In genomic region chr7:28065308-28065707, GRCh38 we compare ENCODE assay signal across 15 cellular contexts.
DNase-seq lines count a peak whose midpoint lies in the region; ATAC-seq and TF ChIP-seq lines count a peak whose summit lies in the region.
"Had no signal": no experiment of that assay in that cellular context is flagged by ENCODE, and none has a peak within 500 bp of the region (broad histone marks: within the 10 kb centered on the region; RNA-seq: fewer than 3 reads in every experiment).

No MANE protein-coding gene starts in this region.

- H3K4me3 Mint-ChIP-seq in MCF 10A (ENCODE audit: unreplicated experiment) (no peak overlapping the region), memory B cell (no peak overlapping the region), Caco-2 (ENCODE audit: unreplicated experiment) (no peak overlapping the region)
- H3K4me3 Mint-ChIP-seq: activated CD4-positive, alpha-beta memory T cell treated with anti-CD3 and anti-CD28 coated beads for 36 hours had no signal

- CTCF ChIA-PET in MCF 10A (lab: Yijun Ruan, JAX) (interaction anchor here (0.7 to 1.0 kb wide), 2 partner anchors 114 to 580 kb away, joined by 3 to 7 read pairs; no protein-coding TSS in a partner anchor), mammary epithelial cell (lab: Charles Lee; ENCODE audit: low non-redundant PET) (no interaction called here), Caco-2 (lab: Charles Lee) (interaction anchor here (1.8 kb wide), 1 partner anchor 13 kb away, joined by 4 read pairs; no protein-coding TSS in a partner anchor)

- H3K79me2 ChIP-seq in mammary epithelial cell (ENCODE audit: insufficient read depth, low read length), result peaks cover 7% of the 10 kb centered on the region

- DNase-seq in MCF 10A (ENCODE audit: unreplicated experiment) (peak; percentile 64), mammary epithelial cell (no peak), cardiac fibroblast (ENCODE audit: low read depth in 2 of 2) (peak; percentile 58 to 64), memory B cell (ENCODE audit: low spot score in 2 of 2) (no peak), GM19238 (ENCODE audit: insufficient read length, low spot score) (no peak), Caco-2 (no peak), superior temporal gyrus (ENCODE audit: extremely low spot score) (no peak)
- DNase-seq: activated CD4-positive, alpha-beta memory T cell treated with anti-CD3 and anti-CD28 coated beads for 36 hours; activated gamma-delta T cell treated with Interleukin-2 at 50 U/mL for 16 hours; DMS 273 treated with DMSO at 0.1 percent for 48 hours; MG63; NCI-H510A had no signal

- in situ Hi-C loops in mammary epithelial cell (cut with MboI; ENCODE audit: low sequenced_read_pairs in 2 of 2), result no loop called here

- TF ChIP-seq CTCF in MCF 10A (IDR thresholded peaks at IDR 0.05; ENCODE audit: unreplicated experiment), result no peak
- TF ChIP-seq CTCF in mammary epithelial cell (conservative IDR thresholded peaks at IDR 0.05 in 1 of 2, IDR thresholded peaks at IDR 0.05 in 1 of 2; ENCODE audit: extremely low read depth in 1 of 2, insufficient read depth in 1 of 2, low read depth in 1 of 2, low read length in 2 of 2), result no peak
- TF ChIP-seq CTCF in cardiac fibroblast (IDR thresholded peaks at IDR 0.05; ENCODE audit: low read depth, low read length), result no peak
- TF ChIP-seq CTCF in Caco-2 (IDR thresholded peaks at IDR 0.05; ENCODE audit: insufficient read depth in 1 of 2, low read depth in 1 of 2, low read length in 1 of 2, severe bottlenecking in 1 of 2, unreplicated experiment in 1 of 2), result no peak

- no peaks in the 10 kb centered on the region for H3K27me3 ChIP-seq in mammary epithelial cell (ENCODE audit: insufficient read depth, low read length)
- no peaks in the 10 kb centered on the region; the same call in 1 of the 2 replicates for H3K27me3 ChIP-seq in Caco-2 (replicated peaks; ENCODE audit: control insufficient read depth, insufficient read depth, low read length)
- H3K27me3 ChIP-seq: MG63 had no signal

- no peak for ATAC-seq in memory B cell (ENCODE audit: low read depth)

- intact Hi-C loops in MCF 10A (cut with micrococcal nuclease) (no loop called here), mammary epithelial cell (cut with micrococcal nuclease) (no loop called here), Caco-2 (cut with micrococcal nuclease; ENCODE audit: unreplicated experiment) (no loop called here)

- H3K4me1 ChIP-seq in mammary epithelial cell (ENCODE audit: insufficient read depth, low read length) (peaks cover 12% of the 10 kb centered on the region), urinary bladder (ENCODE audit: insufficient read depth) (no peaks in the 10 kb centered on the region), Caco-2 (no peaks in the 10 kb centered on the region)

- no peak overlapping the region for H2AFZ ChIP-seq in mammary epithelial cell (ENCODE audit: low read depth, low read length)

- H3K27ac Mint-ChIP-seq in MCF 10A (ENCODE audit: low read depth, unreplicated experiment) (peak overlapping the region; percentile 17), memory B cell (peak overlapping the region; percentile 25), Caco-2 (ENCODE audit: unreplicated experiment) (no peak overlapping the region)
- H3K27ac Mint-ChIP-seq: activated CD4-positive, alpha-beta memory T cell treated with anti-CD3 and anti-CD28 coated beads for 36 hours had no signal

- no peak overlapping the region for H3K9ac ChIP-seq in mammary epithelial cell (ENCODE audit: insufficient read depth, low read length)

- H3K4me2 ChIP-seq in mammary epithelial cell (ENCODE audit: insufficient read depth, low read depth, low read length), result no peak overlapping the region
- H3K4me2 ChIP-seq: smooth muscle cell had no signal

- H3K9me3 Mint-ChIP-seq in MCF 10A (ENCODE audit: unreplicated experiment), result no peaks in the 10 kb centered on the region
- H3K9me3 Mint-ChIP-seq in memory B cell, result no peaks in the 10 kb centered on the region
- no peaks in the 10 kb centered on the region for H3K9me3 Mint-ChIP-seq in Caco-2 (ENCODE audit: unreplicated experiment)
- H3K9me3 Mint-ChIP-seq: activated CD4-positive, alpha-beta memory T cell treated with anti-CD3 and anti-CD28 coated beads for 36 hours had no signal

- H3K27me3 Mint-ChIP-seq in MCF 10A (ENCODE audit: insufficient read depth, unreplicated experiment), result no peaks in the 10 kb centered on the region
- no peaks in the 10 kb centered on the region for H3K27me3 Mint-ChIP-seq in memory B cell
- peaks cover 8% of the 10 kb centered on the region for H3K27me3 Mint-ChIP-seq in Caco-2 (ENCODE audit: insufficient read depth, unreplicated experiment)
- H3K27me3 Mint-ChIP-seq: activated CD4-positive, alpha-beta memory T cell treated with anti-CD3 and anti-CD28 coated beads for 36 hours had no signal

- H3K36me3 Mint-ChIP-seq in MCF 10A (ENCODE audit: insufficient read depth, unreplicated experiment) (no peaks in the 10 kb centered on the region), memory B cell (peaks cover 9% of the 10 kb centered on the region), Caco-2 (ENCODE audit: insufficient read depth, unreplicated experiment) (no peaks in the 10 kb centered on the region)
- H3K36me3 Mint-ChIP-seq: activated CD4-positive, alpha-beta memory T cell treated with anti-CD3 and anti-CD28 coated beads for 36 hours had no signal

- 97% methylated on average over 7 of the region's 7 CpGs for WGBS in mammary epithelial cell (ENCODE audit: low coverage, missing lambda C conversion rate)
- 62% methylated on average over 7 of the region's 7 CpGs for WGBS in urinary bladder

- H3K4me1 Mint-ChIP-seq in MCF 10A (ENCODE audit: insufficient read depth, unreplicated experiment), result peaks cover 13% of the 10 kb centered on the region
- peaks cover 20% of the 10 kb centered on the region for H3K4me1 Mint-ChIP-seq in memory B cell
- H3K4me1 Mint-ChIP-seq in Caco-2 (ENCODE audit: low read depth, unreplicated experiment), result peaks cover 7% of the 10 kb centered on the region

- POLR2A ChIA-PET in MCF 10A (lab: Yijun Ruan, JAX) (interaction anchor here (1.1 kb wide), 1 partner anchor 8 kb away, joined by 3 read pairs; no protein-coding TSS in a partner anchor), Caco-2 (lab: Charles Lee) (no interaction called here)

- no peak overlapping the region for H3K4me3 ChIP-seq in mammary epithelial cell (replicated peaks in 1 of 3; ENCODE audit: insufficient read depth in 1 of 3, low read depth in 2 of 3, low read length in 3 of 3)
- H3K4me3 ChIP-seq in cardiac fibroblast (replicated peaks in 1 of 2; ENCODE audit: low read depth in 2 of 2, low read length in 2 of 2), result no peak overlapping the region
- H3K4me3 ChIP-seq in urinary bladder (ENCODE audit: low read depth, low read length), result no peak overlapping the region
- no peak overlapping the region for H3K4me3 ChIP-seq in Caco-2 (ENCODE audit: low read depth, low read length)
- H3K4me3 ChIP-seq: MG63, smooth muscle cell had no signal

- H3K27ac ChIP-seq in mammary epithelial cell (ENCODE audit: insufficient read depth, low read depth, low read length) (no peak overlapping the region), urinary bladder (ENCODE audit: low read depth) (peak overlapping the region; percentile 43)
- H3K27ac ChIP-seq: epithelial cell of prostate had no signal

- dilution Hi-C loops in mammary epithelial cell (cut with HindIII; ENCODE audit: low sequenced_read_pairs), result no loop called here

- H3K36me3 ChIP-seq in mammary epithelial cell (ENCODE audit: insufficient read depth, low read length) (no peaks in the 10 kb centered on the region), urinary bladder (ENCODE audit: insufficient read depth) (no peaks in the 10 kb centered on the region), Caco-2 (ENCODE audit: control insufficient read depth, insufficient read depth, low read length) (no peaks in the 10 kb centered on the region)
- H3K36me3 ChIP-seq: MG63 had no signal

- BruUV-seq in MCF 10A (replicated peaks; lab: Mats Ljungman, UMichigan), result no TSS peak
- no TSS peak for BruUV-seq in mammary epithelial cell (replicated peaks; lab: Mats Ljungman, UMichigan)
- no TSS peak for BruUV-seq in Caco-2 (replicated peaks; lab: Mats Ljungman, UMichigan)

- H4K20me1 ChIP-seq in mammary epithelial cell (ENCODE audit: insufficient read depth, low read length), result no peaks in the 10 kb centered on the region

- H3K9me3 ChIP-seq in mammary epithelial cell (replicated peaks; ENCODE audit: insufficient read depth, low read length) (no peaks in the 10 kb centered on the region), Caco-2 (no peaks in the 10 kb centered on the region)
- H3K9me3 ChIP-seq: MG63 had no signal

Comparison
In these comparisons a context has a peak if more than half of its experiments do, and no peak if none do; other contexts are left out.
1. DNase-seq: peak in MCF 10A (single experiment) and cardiac fibroblast (2 of 2); none in mammary epithelial cell (single experiment), memory B cell (0 of 2), GM19238 (single experiment), Caco-2 (0 of 2) and superior temporal gyrus (single experiment).